In the genomic region with DNA sequence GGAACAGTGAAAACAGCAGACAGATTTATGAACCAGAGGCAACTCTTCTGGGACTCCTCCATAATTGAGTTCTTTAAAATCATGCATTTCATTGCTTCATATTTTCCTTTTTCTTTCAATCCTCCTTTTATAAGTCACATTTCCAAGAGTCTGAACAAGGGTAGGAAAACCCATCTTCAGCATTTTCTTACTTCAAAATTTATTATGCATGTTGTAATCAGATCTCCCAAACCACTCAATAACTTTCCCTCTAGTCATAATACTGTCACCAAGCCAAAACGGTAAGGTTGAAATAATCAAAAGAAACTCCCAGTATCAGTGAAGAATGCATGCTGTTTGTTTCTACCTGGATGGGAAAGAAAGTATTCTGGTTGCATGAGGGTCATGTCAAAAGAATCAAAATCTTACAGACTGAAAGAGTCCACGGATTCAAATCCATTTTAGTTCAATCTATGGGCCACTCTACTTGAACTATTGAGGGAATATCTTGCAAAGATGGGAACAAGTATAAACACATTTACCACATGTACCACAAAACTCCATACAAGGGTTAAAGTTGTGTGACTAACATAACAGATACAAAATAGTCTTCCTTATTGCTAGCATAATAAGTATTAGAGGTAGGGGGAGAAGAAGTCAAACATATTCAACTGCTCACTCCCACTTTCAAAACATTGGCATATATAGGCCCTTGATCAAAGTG, we compare ENCODE assay signal across 1 cellular context.
TF ChIP-seq lines count a peak whose summit lies in the region.

No MANE protein-coding gene starts in this region.

TF ChIP-seq in SK-N-SH, 30 proteins besides CTCF, POLR2A, EP300 and RAD21 (continued from another document):
- TF ChIP-seq TAF1 (IDR thresholded peaks at IDR 0.05; ENCODE audit: borderline replicate concordance, low read depth, low read length) (no peak), FOSL2 (IDR thresholded peaks at IDR 0.05; ENCODE audit: borderline replicate concordance, low read depth) (no peak), TCF12 (IDR thresholded peaks at IDR 0.05) (peak; percentile 26; the same call in 1 of the 2 replicates), NRF1 (IDR thresholded peaks at IDR 0.05; ENCODE audit: low read depth, low read length) (no peak), PBX3 (IDR thresholded peaks at IDR 0.05) (peak; percentile 34; the same call in 1 of the 2 replicates), FOXM1 (IDR thresholded peaks at IDR 0.05; ENCODE audit: low read depth) (no peak), NFIC (IDR thresholded peaks at IDR 0.05; ENCODE audit: borderline replicate concordance) (peak; percentile 54), YY1 (IDR thresholded peaks at IDR 0.05; ENCODE audit: low read depth) (no peak), RFX5 (IDR thresholded peaks at IDR 0.05; ENCODE audit: low read length) (no peak), EZH2phosphoT487 (IDR thresholded peaks at IDR 0.05; ENCODE audit: borderline replicate concordance, low read depth) (no peak), POLR2AphosphoS5 (IDR thresholded peaks at IDR 0.05; ENCODE audit: low read depth, low read length) (no peak), RXRA (IDR thresholded peaks at IDR 0.05; ENCODE audit: borderline replicate concordance, low read depth) (no peak), GATA2 (CRISPR knock-in tag; IDR thresholded peaks at IDR 0.05) (no peak), TEAD4 (IDR thresholded peaks at IDR 0.05; ENCODE audit: borderline replicate concordance, insufficient read depth) (no peak), USF2 (IDR thresholded peaks at IDR 0.05; ENCODE audit: borderline replicate concordance, low read depth, low read length) (no peak), USF1 (IDR thresholded peaks at IDR 0.05; ENCODE audit: borderline replicate concordance, low read depth) (no peak), RCOR1 (IDR thresholded peaks at IDR 0.05; ENCODE audit: low read length) (no peak), CHD2 (IDR thresholded peaks at IDR 0.05; ENCODE audit: low read length, partially characterized antibody) (no peak), SMC3 (IDR thresholded peaks at IDR 0.05; ENCODE audit: low read depth, low read length) (no peak), MXI1 (IDR thresholded peaks at IDR 0.05; ENCODE audit: low read depth, low read length) (no peak)
- TF ChIP-seq, protein P1, sequence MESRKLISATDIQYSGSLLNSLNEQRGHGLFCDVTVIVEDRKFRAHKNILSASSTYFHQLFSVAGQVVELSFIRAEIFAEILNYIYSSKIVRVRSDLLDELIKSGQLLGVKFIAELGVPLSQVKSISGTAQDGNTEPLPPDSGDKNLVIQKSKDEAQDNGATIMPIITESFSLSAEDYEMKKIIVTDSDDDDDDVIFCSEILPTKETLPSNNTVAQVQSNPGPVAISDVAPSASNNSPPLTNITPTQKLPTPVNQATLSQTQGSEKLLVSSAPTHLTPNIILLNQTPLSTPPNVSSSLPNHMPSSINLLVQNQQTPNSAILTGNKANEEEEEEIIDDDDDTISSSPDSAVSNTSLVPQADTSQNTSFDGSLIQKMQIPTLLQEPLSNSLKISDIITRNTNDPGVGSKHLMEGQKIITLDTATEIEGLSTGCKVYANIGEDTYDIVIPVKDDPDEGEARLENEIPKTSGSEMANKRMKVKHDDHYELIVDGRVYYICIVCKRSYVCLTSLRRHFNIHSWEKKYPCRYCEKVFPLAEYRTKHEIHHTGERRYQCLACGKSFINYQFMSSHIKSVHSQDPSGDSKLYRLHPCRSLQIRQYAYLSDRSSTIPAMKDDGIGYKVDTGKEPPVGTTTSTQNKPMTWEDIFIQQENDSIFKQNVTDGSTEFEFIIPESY (IDR thresholded peaks at IDR 0.05; ENCODE audit: borderline replicate concordance, low read depth) = no peak
- TF ChIP-seq, protein P2, sequence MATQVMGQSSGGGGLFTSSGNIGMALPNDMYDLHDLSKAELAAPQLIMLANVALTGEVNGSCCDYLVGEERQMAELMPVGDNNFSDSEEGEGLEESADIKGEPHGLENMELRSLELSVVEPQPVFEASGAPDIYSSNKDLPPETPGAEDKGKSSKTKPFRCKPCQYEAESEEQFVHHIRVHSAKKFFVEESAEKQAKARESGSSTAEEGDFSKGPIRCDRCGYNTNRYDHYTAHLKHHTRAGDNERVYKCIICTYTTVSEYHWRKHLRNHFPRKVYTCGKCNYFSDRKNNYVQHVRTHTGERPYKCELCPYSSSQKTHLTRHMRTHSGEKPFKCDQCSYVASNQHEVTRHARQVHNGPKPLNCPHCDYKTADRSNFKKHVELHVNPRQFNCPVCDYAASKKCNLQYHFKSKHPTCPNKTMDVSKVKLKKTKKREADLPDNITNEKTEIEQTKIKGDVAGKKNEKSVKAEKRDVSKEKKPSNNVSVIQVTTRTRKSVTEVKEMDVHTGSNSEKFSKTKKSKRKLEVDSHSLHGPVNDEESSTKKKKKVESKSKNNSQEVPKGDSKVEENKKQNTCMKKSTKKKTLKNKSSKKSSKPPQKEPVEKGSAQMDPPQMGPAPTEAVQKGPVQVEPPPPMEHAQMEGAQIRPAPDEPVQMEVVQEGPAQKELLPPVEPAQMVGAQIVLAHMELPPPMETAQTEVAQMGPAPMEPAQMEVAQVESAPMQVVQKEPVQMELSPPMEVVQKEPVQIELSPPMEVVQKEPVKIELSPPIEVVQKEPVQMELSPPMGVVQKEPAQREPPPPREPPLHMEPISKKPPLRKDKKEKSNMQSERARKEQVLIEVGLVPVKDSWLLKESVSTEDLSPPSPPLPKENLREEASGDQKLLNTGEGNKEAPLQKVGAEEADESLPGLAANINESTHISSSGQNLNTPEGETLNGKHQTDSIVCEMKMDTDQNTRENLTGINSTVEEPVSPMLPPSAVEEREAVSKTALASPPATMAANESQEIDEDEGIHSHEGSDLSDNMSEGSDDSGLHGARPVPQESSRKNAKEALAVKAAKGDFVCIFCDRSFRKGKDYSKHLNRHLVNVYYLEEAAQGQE (IDR thresholded peaks at IDR 0.05; ENCODE audit: low read depth, low read length) = no peak
- TF ChIP-seq, protein P3, sequence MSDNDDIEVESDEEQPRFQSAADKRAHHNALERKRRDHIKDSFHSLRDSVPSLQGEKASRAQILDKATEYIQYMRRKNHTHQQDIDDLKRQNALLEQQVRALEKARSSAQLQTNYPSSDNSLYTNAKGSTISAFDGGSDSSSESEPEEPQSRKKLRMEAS (IDR thresholded peaks at IDR 0.05; ENCODE audit: low read depth) = no peak
